In the genomic region with DNA sequence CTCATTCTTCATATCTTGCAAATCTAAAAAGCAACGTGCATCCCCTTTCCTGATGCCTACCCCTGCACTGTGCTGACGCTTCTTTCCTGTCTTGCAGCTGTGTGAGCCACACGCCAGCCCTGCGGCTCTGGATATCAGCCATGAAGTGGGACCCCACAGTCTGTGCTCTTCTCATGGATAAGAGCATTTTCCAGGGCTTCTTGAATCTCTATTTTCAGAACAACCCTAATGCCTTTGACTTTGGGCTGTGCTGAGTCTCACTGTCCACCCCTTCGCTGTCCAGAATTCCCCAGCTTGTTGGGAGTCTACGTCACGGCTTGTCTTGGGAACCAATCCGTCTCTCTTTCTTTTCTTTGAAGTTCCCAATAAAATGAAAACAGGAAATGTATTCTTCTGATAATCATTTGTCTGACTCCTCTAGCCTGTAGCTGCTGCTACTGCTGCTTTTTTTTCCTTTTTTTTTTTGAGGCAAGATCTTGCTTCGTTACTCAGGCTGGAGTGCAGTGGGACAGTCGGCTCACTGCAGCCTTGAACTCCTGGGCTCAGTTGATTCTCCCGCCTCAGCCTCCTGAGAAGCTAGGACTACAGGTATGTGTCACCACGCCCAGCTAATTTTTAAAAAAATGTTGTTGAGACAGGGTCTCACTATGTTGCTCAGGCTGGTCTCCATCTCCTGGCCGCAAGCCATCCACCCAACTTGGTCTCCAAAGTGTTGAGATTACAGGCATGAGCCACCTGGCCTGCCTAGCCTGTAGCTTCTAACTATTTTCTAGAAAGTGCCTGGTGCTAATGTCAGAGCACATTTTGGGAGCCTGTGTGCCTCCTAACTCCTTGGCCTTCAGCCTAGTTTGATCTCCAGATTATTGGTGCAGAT, we compare ENCODE assay signal across 8 cellular contexts. TPM values are rescaled to one million over a fixed set of nuclear protein-coding genes. Genes with fewer than 3 reads are reported as not detected.
DNase-seq lines count a peak whose midpoint lies in the region; ATAC-seq and TF ChIP-seq lines count a peak whose summit lies in the region.
"Had no signal": no experiment of that assay in that cellular context is flagged by ENCODE, and none has a peak within 500 bp of the region (broad histone marks: within the 10 kb centered on the region; RNA-seq: fewer than 3 reads in every experiment).

No MANE protein-coding gene starts in this region.

- no peak overlapping the region for H3K27ac ChIP-seq in mesenchymal stem cell (ENCODE audit: low read length, poor library complexity, severe bottlenecking)
- peak overlapping the region; percentile 96 to 97 for H3K27ac ChIP-seq in thoracic aorta

- no peak overlapping the region for H4K8ac ChIP-seq in mesenchymal stem cell (ENCODE audit: low read length)

- no peak overlapping the region for H3K27ac Mint-ChIP-seq in CD14-positive monocyte

- no peaks in the 10 kb centered on the region for H3K9me3 ChIP-seq in mesenchymal stem cell (ENCODE audit: control insufficient read depth, low read length)
- H3K9me3 ChIP-seq in thoracic aorta, result no peaks in the 10 kb centered on the region

- peak overlapping the region; percentile 1 to 13 for H3K18ac ChIP-seq in mesenchymal stem cell (ENCODE audit: low read depth in 1 of 2, low read length in 2 of 2)

- TF ChIP-seq CTCF in thoracic aorta (IDR thresholded peaks at IDR 0.05), result no peak
- TF ChIP-seq CTCF in CD14-positive monocyte (IDR thresholded peaks at IDR 0.05), result no peak

- H2AFZ ChIP-seq in mesenchymal stem cell (ENCODE audit: low read depth, low read length), result no peak overlapping the region

- no peak overlapping the region for H2BK120ac ChIP-seq in mesenchymal stem cell (ENCODE audit: low read depth, low read length)

- no peak overlapping the region for H2BK5ac ChIP-seq in mesenchymal stem cell (ENCODE audit: low read depth, low read length, poor library complexity, severe bottlenecking)

- no peak overlapping the region for H3K14ac ChIP-seq in mesenchymal stem cell (ENCODE audit: low read length in 2 of 2)

- WGBS in mesenchymal stem cell, result 89% methylated on average over 13 of the region's 13 CpGs

- H2BK12ac ChIP-seq in mesenchymal stem cell (ENCODE audit: low read length in 2 of 2), result peak overlapping the region in 1 of 2 experiments; percentile 75

- peaks cover 6 to 9% (median 8%) of the 10 kb centered on the region in 7 donors for H3K9me3 Mint-ChIP-seq in CD14-positive monocyte

- no peak overlapping the region for H3K4me2 ChIP-seq in mesenchymal stem cell (ENCODE audit: low read length, poor library complexity, severe bottlenecking)

- no peak overlapping the region for H3K4ac ChIP-seq in mesenchymal stem cell (ENCODE audit: low read depth in 1 of 2, low read length in 2 of 2)

- peaks cover 19% of the 10 kb centered on the region for H3K4me1 ChIP-seq in mesenchymal stem cell (ENCODE audit: control insufficient read depth, insufficient read depth, low read depth, low read length)
- H3K4me1 ChIP-seq in thoracic aorta (ENCODE audit: control insufficient read depth in 1 of 2, low read depth in 2 of 2), result peaks cover 16 to 48% of the 10 kb centered on the region in 2 donors

- intact Hi-C loops in CD14-positive monocyte (cut with micrococcal nuclease), result no loop called here

- no peak overlapping the region for H3K23ac ChIP-seq in mesenchymal stem cell (ENCODE audit: low read length in 2 of 2)

- no peaks in the 10 kb centered on the region for H3K36me3 ChIP-seq in mesenchymal stem cell (ENCODE audit: control insufficient read depth in 1 of 2, insufficient read depth in 2 of 2, low read depth in 1 of 2, low read length in 2 of 2)
- no peaks in the 10 kb centered on the region for H3K36me3 ChIP-seq in thoracic aorta

- no peak overlapping the region for H2BK15ac ChIP-seq in mesenchymal stem cell (ENCODE audit: low read depth, poor library complexity, severe bottlenecking)

- H3K27me3 ChIP-seq in mesenchymal stem cell (ENCODE audit: control insufficient read depth in 1 of 2, insufficient read depth in 1 of 2, low read length in 2 of 2) (no peaks in the 10 kb centered on the region), thoracic aorta (replicated peaks; ENCODE audit: insufficient read depth) (no peaks in the 10 kb centered on the region)

- H3K4me3 Mint-ChIP-seq in CD14-positive monocyte, result no peak overlapping the region

- H3K79me1 ChIP-seq in mesenchymal stem cell (replicated peaks; ENCODE audit: low read length, poor library complexity, severe bottlenecking), result no peaks in the 10 kb centered on the region

- DNase-seq in RPMI7951 (ENCODE audit: low read depth) (peak; percentile 60), dermis blood vessel endothelial cell (peak; percentile 82), mesenchymal stem cell (no peak), thoracic aorta (ENCODE audit: low spot score) (no peak), CD14-positive monocyte (ENCODE audit: low spot score) (no peak), MV-4-11 (lab: John Stamatoyannopoulos, UW) (no peak), D341Med (ENCODE audit: low spot score) (no peak)
- DNase-seq: activated CD4-positive, alpha-beta T cell treated with anti-CD3 and anti-CD28 coated beads for 1 hour had no signal

- H3K9ac ChIP-seq in mesenchymal stem cell (ENCODE audit: low read length), result peak overlapping the region; percentile 91

- peaks cover 30% of the 10 kb centered on the region for H3K4me1 Mint-ChIP-seq in CD14-positive monocyte

- no peak overlapping the region for H4K91ac ChIP-seq in mesenchymal stem cell (ENCODE audit: low read length)

- peak overlapping the region; percentile 65 for H2AK5ac ChIP-seq in mesenchymal stem cell (ENCODE audit: low read length, severe bottlenecking)

- H3K36me3 Mint-ChIP-seq in CD14-positive monocyte, result peaks cover 0 to 7% of the 10 kb centered on the region in 2 donors

- peaks cover 0 to 10% (median 8%) of the 10 kb centered on the region in 3 donors for H3K27me3 Mint-ChIP-seq in CD14-positive monocyte (ENCODE audit: low read depth in 3 of 3)

- H3K4me3 ChIP-seq in mesenchymal stem cell (ENCODE audit: insufficient read depth in 1 of 2, low read depth in 1 of 2, low read length in 2 of 2) (peak overlapping the region in 1 of 2 experiments; percentile 31), thoracic aorta (peak overlapping the region; percentile 10)

- no peak for ATAC-seq in thoracic aorta (ENCODE audit: insufficient number of reproducible peaks, low FRiP score, low read depth)

RNA-seq across cellular contexts. Expression of a gene that starts 30.3 kb away (rescaled TPM):
- 2.3 and 2.6 TPM in 2 replicates for total RNA-seq in RPMI7951 (2014; rRNA removed; shearing (Covaris generic))
- total RNA-seq in dermis blood vessel endothelial cell (0.51 and 0.85 TPM in 2 replicates), thoracic aorta (1 to 10 TPM; 2.8 to 3.0 TPM)
- 2.3 TPM for polyA plus RNA-seq in mesenchymal stem cell (2013, experiment 1 of 2)
- polyA plus RNA-seq in mesenchymal stem cell (2013, experiment 2 of 2), result 1.9 TPM
- polyA plus RNA-seq in CD14-positive monocyte, result under 1 TPM in 1 of 2 donors, not detected in 1; 0.26 TPM

RNA-seq across cellular contexts. Expression of a gene that starts 39.0 kb away (rescaled TPM):
- 3.9 and 4.0 TPM in 2 replicates for total RNA-seq in RPMI7951 (2014; rRNA removed; shearing (Covaris generic))
- total RNA-seq in dermis blood vessel endothelial cell, result 29.3 and 39.9 TPM in 2 replicates
- polyA plus RNA-seq in mesenchymal stem cell (2013, experiment 1 of 2), result 13.8 TPM
- polyA plus RNA-seq in mesenchymal stem cell (2013, experiment 2 of 2), result 13.9 TPM
- 10 to 100 TPM; 55.6 to 59.2 TPM for total RNA-seq in thoracic aorta
- polyA plus RNA-seq in CD14-positive monocyte, result 10 to 100 TPM; 27.5 to 35.7 TPM

RNA-seq across cellular contexts. Expression of a gene that starts 44.6 kb away (rescaled TPM):
- 189 and 193 TPM in 2 replicates for total RNA-seq in RPMI7951 (2014; rRNA removed; shearing (Covaris generic))
- total RNA-seq in dermis blood vessel endothelial cell, result 147 and 348 TPM in 2 replicates
- 324 TPM for polyA plus RNA-seq in mesenchymal stem cell (2013, experiment 1 of 2)
- polyA plus RNA-seq in mesenchymal stem cell (2013, experiment 2 of 2), result 340 TPM
- 10 to 100 TPM; 68.5 to 96.4 TPM for total RNA-seq in thoracic aorta
- 100 to 1,000 TPM; 495 to 581 TPM for polyA plus RNA-seq in CD14-positive monocyte

RNA-seq across cellular contexts. Expression of a gene that starts 54.4 kb away (rescaled TPM):
- total RNA-seq in RPMI7951 (2014; rRNA removed; shearing (Covaris generic)), result 0.48 and 0.49 TPM in 2 replicates
- total RNA-seq in dermis blood vessel endothelial cell, result 0.85 and 1.2 TPM in 2 replicates
- 0.12 TPM for polyA plus RNA-seq in mesenchymal stem cell (2013, experiment 1 of 2)
- polyA plus RNA-seq in mesenchymal stem cell (2013, experiment 2 of 2), result 0.11 TPM
- under 1 TPM; 0.35 to 0.68 TPM for total RNA-seq in thoracic aorta
- polyA plus RNA-seq in CD14-positive monocyte, result not detected

Comparison
In these comparisons a context has a peak if more than half of its experiments do, and no peak if none do; other contexts are left out.
1. DNase-seq: peak in RPMI7951 (single experiment) and dermis blood vessel endothelial cell (single experiment); none in mesenchymal stem cell (single experiment), thoracic aorta (single experiment), CD14-positive monocyte (single experiment), MV-4-11 (single experiment) and D341Med (single experiment).